Comparison of ENCODE assay signal across 8 cellular contexts in the genomic region with DNA sequence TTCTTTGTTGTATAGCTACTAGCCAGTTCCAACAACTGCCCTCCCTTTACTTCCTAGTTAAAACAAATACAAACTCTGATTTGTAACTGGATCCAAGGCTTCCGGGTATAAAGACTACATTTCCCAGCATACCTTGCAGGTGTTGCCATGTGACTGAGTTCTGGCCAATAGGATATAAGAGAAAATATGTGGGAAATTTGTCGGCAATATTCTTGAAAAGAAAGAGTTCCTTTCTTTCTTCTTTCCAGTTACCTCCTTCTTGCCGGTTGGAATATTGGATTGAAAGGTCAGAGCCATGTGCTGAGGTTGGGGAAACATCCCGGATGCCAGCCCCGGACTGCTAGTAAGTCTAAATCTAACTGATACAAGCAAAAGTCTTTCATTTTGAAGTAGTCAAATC.
DNase-seq lines count a peak whose midpoint lies in the region; ATAC-seq lines count a peak whose summit lies in the region.

No MANE protein-coding gene starts in this region.

- ATAC-seq in activated naive CD8-positive, alpha-beta T cell treated with anti-CD3 and anti-CD28 coated beads, Interleukin-2, amount 50 U/mL, for 24 hours, result peak; percentile 33
- ATAC-seq in stimulated activated naive CD8-positive, alpha-beta T cell treated with anti-CD3 and anti-CD28 coated beads, Interleukin-15, amount 100 ng/mL, for 72 hours, result peak; percentile 85
- ATAC-seq in GM18873 (IDR thresholded peaks at IDR 0.05; ENCODE audit: low FRiP score, unreplicated experiment), result no peak

- H3K9ac ChIP-seq in iPS-18a (ENCODE audit: low read length), result no peak overlapping the region

- DNase-seq in activated T-cell treated with anti-CD3 and anti-CD28 coated beads for 24 hours (ENCODE audit: low read depth) (peak; percentile 15), NCI-H226 (peak; percentile 41)
- no peak for DNase-seq in activated T-cell treated with anti-CD3 and anti-CD28 coated beads, Interleukin-2, amount 50 U/mL, for 1 hour
- DNase-seq in activated naive CD8-positive, alpha-beta T cell treated with anti-CD3 and anti-CD28 coated beads, Interleukin-2, amount 50 U/mL, for 24 hours, result no peak
- DNase-seq in stimulated activated naive CD8-positive, alpha-beta T cell treated with anti-CD3 and anti-CD28 coated beads, Interleukin-15, amount 100 ng/mL, for 72 hours, result no peak
- DNase-seq in activated CD8-positive, alpha-beta memory T cell treated with anti-CD3 and anti-CD28 coated beads, Interleukin-2, amount 50 U/mL, for 48 hours, result no peak

- no peak overlapping the region for H3K27ac Mint-ChIP-seq in activated naive CD8-positive, alpha-beta T cell treated with anti-CD3 and anti-CD28 coated beads, Interleukin-2, amount 50 U/mL, for 24 hours
- H3K27ac Mint-ChIP-seq in stimulated activated naive CD8-positive, alpha-beta T cell treated with anti-CD3 and anti-CD28 coated beads, Interleukin-15, amount 100 ng/mL, for 72 hours, result no peak overlapping the region

- peaks cover 4% of the 10 kb centered on the region for H3K27me3 Mint-ChIP-seq in activated naive CD8-positive, alpha-beta T cell treated with anti-CD3 and anti-CD28 coated beads, Interleukin-2, amount 50 U/mL, for 24 hours
- no peaks in the 10 kb centered on the region for H3K27me3 Mint-ChIP-seq in stimulated activated naive CD8-positive, alpha-beta T cell treated with anti-CD3 and anti-CD28 coated beads, Interleukin-15, amount 100 ng/mL, for 72 hours

- H3K4me3 Mint-ChIP-seq in activated naive CD8-positive, alpha-beta T cell treated with anti-CD3 and anti-CD28 coated beads, Interleukin-2, amount 50 U/mL, for 24 hours, result peak overlapping the region; percentile 79
- H3K4me3 Mint-ChIP-seq in stimulated activated naive CD8-positive, alpha-beta T cell treated with anti-CD3 and anti-CD28 coated beads, Interleukin-15, amount 100 ng/mL, for 72 hours, result peak overlapping the region; percentile 53 to 73

- H3K27ac ChIP-seq in iPS-18a (ENCODE audit: low read length), result no peak overlapping the region

- no peaks in the 10 kb centered on the region for H3K9me3 ChIP-seq in iPS-18a (ENCODE audit: control insufficient read depth, low read depth, low read length)

- H3K4me1 Mint-ChIP-seq in activated naive CD8-positive, alpha-beta T cell treated with anti-CD3 and anti-CD28 coated beads, Interleukin-2, amount 50 U/mL, for 24 hours, result peaks cover 1% of the 10 kb centered on the region
- H3K4me1 Mint-ChIP-seq in stimulated activated naive CD8-positive, alpha-beta T cell treated with anti-CD3 and anti-CD28 coated beads, Interleukin-15, amount 100 ng/mL, for 72 hours, result no peaks in the 10 kb centered on the region

- no peaks in the 10 kb centered on the region for H3K27me3 ChIP-seq in iPS-18a (ENCODE audit: control insufficient read depth, insufficient read depth, low read length)

- H3K9me3 Mint-ChIP-seq in activated naive CD8-positive, alpha-beta T cell treated with anti-CD3 and anti-CD28 coated beads, Interleukin-2, amount 50 U/mL, for 24 hours, result no peaks in the 10 kb centered on the region
- no peaks in the 10 kb centered on the region for H3K9me3 Mint-ChIP-seq in stimulated activated naive CD8-positive, alpha-beta T cell treated with anti-CD3 and anti-CD28 coated beads, Interleukin-15, amount 100 ng/mL, for 72 hours

- peak overlapping the region; percentile 31 for H3K4me3 ChIP-seq in iPS-18a (ENCODE audit: low read length)

- H3K36me3 ChIP-seq in iPS-18a (ENCODE audit: control insufficient read depth, low read depth, low read length), result no peaks in the 10 kb centered on the region

- H3K4me1 ChIP-seq in iPS-18a (ENCODE audit: control insufficient read depth, low read depth, low read length), result no peaks in the 10 kb centered on the region

- no peaks in the 10 kb centered on the region for H3K36me3 Mint-ChIP-seq in activated naive CD8-positive, alpha-beta T cell treated with anti-CD3 and anti-CD28 coated beads, Interleukin-2, amount 50 U/mL, for 24 hours (ENCODE audit: low read depth)

Comparison
In these comparisons a context has a peak if more than half of its experiments do, and no peak if none do; other contexts are left out.
1. DNase-seq: peak in activated T-cell treated with anti-CD3 and anti-CD28 coated beads for 24 hours (single experiment) and NCI-H226 (single experiment); none in activated T-cell treated with anti-CD3 and anti-CD28 coated beads, Interleukin-2, amount 50 U/mL, for 1 hour (single experiment), activated naive CD8-positive, alpha-beta T cell treated with anti-CD3 and anti-CD28 coated beads, Interleukin-2, amount 50 U/mL, for 24 hours (single experiment), stimulated activated naive CD8-positive, alpha-beta T cell treated with anti-CD3 and anti-CD28 coated beads, Interleukin-15, amount 100 ng/mL, for 72 hours (0 of 2) and activated CD8-positive, alpha-beta memory T cell treated with anti-CD3 and anti-CD28 coated beads, Interleukin-2, amount 50 U/mL, for 48 hours (single experiment).